30 cellular contexts compared by ENCODE assay signal in the genomic region with DNA sequence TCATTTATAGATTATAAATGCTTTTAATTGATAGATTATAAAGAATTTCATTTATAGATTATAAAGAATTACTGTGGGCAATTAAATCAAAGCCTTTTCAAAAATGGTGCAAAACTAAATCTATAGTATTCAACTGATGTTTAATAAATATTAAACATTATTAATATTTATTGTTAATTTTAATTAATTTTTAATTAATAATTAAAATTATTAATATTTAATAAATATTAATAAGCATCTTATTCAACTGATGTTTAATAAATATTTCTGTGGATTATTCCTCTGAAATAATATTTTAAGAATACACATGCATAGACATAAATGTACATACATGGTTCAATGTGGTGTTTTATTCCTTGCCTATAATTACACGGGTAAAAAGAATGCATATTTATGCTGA.
"Had no signal": no experiment of that assay in that cellular context is flagged by ENCODE, and none has a peak within 500 bp of the region (broad histone marks: within the 10 kb centered on the region; RNA-seq: fewer than 3 reads in every experiment).

No MANE protein-coding gene starts in this region.

- H3K36me3 ChIP-seq: ascending aorta, cardiac muscle cell had no signal

- FAIRE-seq: bronchial epithelial cell had no signal

- ATAC-seq: activated CD4-positive, alpha-beta T cell treated with anti-CD3 and anti-CD28 coated beads for 36 hours; activated CD4-positive, CD25-positive, alpha-beta regulatory T cell treated with anti-CD3 and anti-CD28 coated beads, Interleukin-2, amount 50 U/mL, for 24 hours; activated CD8-positive, alpha-beta memory T cell treated with anti-CD3 and anti-CD28 coated beads, Interleukin-2, amount 10 ng/mL, durations not matched to agents 7 days and 5 days; activated CD8-positive, alpha-beta T cell treated with anti-CD3 and anti-CD28 coated beads, Interleukin-2, amount 10 ng/mL, durations not matched to agents 7 days and 5 days; activated naive CD8-positive, alpha-beta T cell treated with anti-CD3 and anti-CD28 coated beads, Interleukin-2, amount 50 U/mL, for 24 hours had no signal

- H3K9me3 ChIP-seq: ascending aorta had no signal

- H3K27ac ChIP-seq: ascending aorta, cardiac muscle cell, VCaP had no signal

- H3K4me1 ChIP-seq: ascending aorta had no signal

- H3K4me3 ChIP-seq: ascending aorta, cardiac muscle cell had no signal

- DNase-seq: activated CD4-positive, alpha-beta memory T cell treated with anti-CD3 and anti-CD28 coated beads, Interleukin-2, amount 10 ng/mL, durations not matched to agents 7 days and 5 days; activated CD4-positive, alpha-beta T cell treated with anti-CD3 and anti-CD28 coated beads for 1 hour; activated CD4-positive, alpha-beta T cell treated with anti-CD3 and anti-CD28 coated beads for 36 hours; activated CD4-positive, alpha-beta T cell treated with anti-CD3 and anti-CD28 coated beads for 48 hours; activated CD4-positive, alpha-beta T cell treated with anti-CD3 and anti-CD28 coated beads, Interleukin-2, amount 10 ng/mL, durations not matched to agents 7 days and 5 days; activated CD4-positive, alpha-beta T cell treated with anti-CD3 and anti-CD28 coated beads, Interleukin-2, amount 50 U/mL, for 48 hours; activated CD4-positive, CD25-positive, alpha-beta regulatory T cell; activated CD8-positive, alpha-beta memory T cell treated with anti-CD3 and anti-CD28 coated beads for 24 hours; activated CD8-positive, alpha-beta memory T cell treated with anti-CD3 and anti-CD28 coated beads, Interleukin-2, amount 10 ng/mL, durations not matched to agents 7 days and 5 days; activated CD8-positive, alpha-beta memory T cell treated with anti-CD3 and anti-CD28 coated beads, Interleukin-2, amount 50 U/mL, for 48 hours; activated CD8-positive, alpha-beta T cell treated with anti-CD3 and anti-CD28 coated beads, Interleukin-2, amount 10 ng/mL, durations not matched to agents 7 days and 5 days; activated effector memory CD4-positive, alpha-beta T cell treated with Interleukin-2 at 50 U/mL for 16 hours; activated gamma-delta T cell; activated naive CD4-positive, alpha-beta T cell treated with anti-CD3 and anti-CD28 coated beads, Interleukin-2, amount 10 ng/mL, durations not matched to agents 7 days and 5 days; activated naive CD4-positive, alpha-beta T cell treated with Interleukin-2 at 50 U/mL for 16 hours; activated naive CD8-positive, alpha-beta T cell treated with anti-CD3 and anti-CD28 coated beads, Interleukin-2, amount 10 ng/mL, durations not matched to agents 7 days and 5 days; activated naive CD8-positive, alpha-beta T cell treated with anti-CD3 and anti-CD28 coated beads, Interleukin-2, amount 50 U/mL, for 24 hours; activated T-cell treated with anti-CD3 and anti-CD28 coated beads, Interleukin-2, amount 50 U/mL, for 24 hours; activated T-cell treated with anti-CD3 and anti-CD28 coated beads, Interleukin-2, amount 50 U/mL, for 48 hours; amygdala; anterior cingulate cortex; caudate nucleus; cerebellar nuclear complex; T-helper 2 cell; T-helper 9 cell had no signal

- H3K27me3 ChIP-seq: ascending aorta, cardiac muscle cell had no signal
